Comparison of ENCODE assay signal across 1 cellular context in the genomic region with DNA sequence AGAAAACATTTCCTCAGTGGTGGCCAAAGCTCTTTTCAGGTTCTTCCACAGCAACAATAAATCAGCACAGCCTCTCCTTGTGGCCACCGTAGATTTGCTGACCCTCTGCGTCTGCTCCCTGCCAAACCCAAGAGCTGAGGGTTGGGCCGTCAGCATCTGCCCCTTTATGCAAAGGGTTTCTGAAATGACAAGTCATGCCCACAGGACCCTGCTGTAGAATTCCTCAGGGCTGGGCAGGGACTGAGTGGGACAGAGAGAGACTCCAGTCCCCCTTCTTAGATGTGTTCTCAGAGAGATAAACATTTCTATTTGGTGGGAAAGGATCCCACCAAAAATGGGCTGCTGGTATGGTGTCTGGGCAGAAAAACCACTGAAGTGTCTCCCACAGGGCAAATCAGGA.
TF ChIP-seq lines count a peak whose summit lies in the region.

No MANE protein-coding gene starts in this region.

TF ChIP-seq in K562, 482 proteins besides CTCF, POLR2A, EP300 and RAD21 (continued from another document):
- TF ChIP-seq ZNF76 (CRISPR knock-in tag; IDR thresholded peaks at IDR 0.05; ENCODE audit: borderline replicate concordance) = no peak
